In genomic region chr19:6562440-6562839, GRCh38 we compare ENCODE assay signal across 6 cellular contexts. TPM values are rescaled to one million over a fixed set of nuclear protein-coding genes. Genes with fewer than 3 reads are reported as not detected.
"Had no signal": no experiment of that assay in that cellular context is flagged by ENCODE, and none has a peak within 500 bp of the region (broad histone marks: within the 10 kb centered on the region; RNA-seq: fewer than 3 reads in every experiment).

No MANE protein-coding gene starts in this region.

RNA-seq across cellular contexts. Expression of gene CD70, which starts 28.5 kb away (rescaled TPM):
- total RNA-seq: dermis microvascular lymphatic vessel endothelial cell, hepatocyte, liver, occipital lobe, pulmonary artery endothelial cell, urinary bladder had no signal
